19 cellular contexts compared by ENCODE assay signal in the genomic region with DNA sequence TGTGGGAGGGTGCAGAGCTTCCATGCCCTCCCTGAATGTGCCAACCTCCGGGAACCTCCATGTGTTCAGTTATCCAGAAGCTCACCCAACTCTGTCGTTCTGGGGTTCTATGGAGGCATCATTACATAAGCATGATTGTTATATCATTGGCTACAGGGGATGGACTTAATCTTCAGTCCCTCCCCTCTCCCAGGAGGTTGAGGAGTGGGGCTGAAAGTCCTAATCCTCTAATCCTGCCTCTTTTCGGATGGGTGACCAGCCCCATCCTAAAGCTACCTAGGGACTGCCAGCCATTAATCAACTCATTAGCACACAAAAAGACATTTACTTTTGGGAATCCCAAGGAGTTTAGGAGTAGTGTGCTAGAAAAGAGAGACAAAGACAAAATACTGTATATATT. TPM values are rescaled to one million over a fixed set of nuclear protein-coding genes. Genes with fewer than 3 reads are reported as not detected.
DNase-seq lines count a peak whose midpoint lies in the region; ATAC-seq and TF ChIP-seq lines count a peak whose summit lies in the region.
"Had no signal": no experiment of that assay in that cellular context is flagged by ENCODE, and none has a peak within 500 bp of the region (broad histone marks: within the 10 kb centered on the region; RNA-seq: fewer than 3 reads in every experiment).

No MANE protein-coding gene starts in this region.

- peaks cover 11% of the 10 kb centered on the region for H3K4me1 ChIP-seq in PC-3 (ENCODE audit: insufficient read depth, low read length)
- peaks cover 8% of the 10 kb centered on the region for H3K4me1 ChIP-seq in mesendoderm (ENCODE audit: control insufficient read depth, low read depth, low read length)
- no peaks in the 10 kb centered on the region for H3K4me1 ChIP-seq in naive thymus-derived CD4-positive, alpha-beta T cell (ENCODE audit: control insufficient read depth in 2 of 2, insufficient read depth in 2 of 2, low read length in 2 of 2)
- H3K4me1 ChIP-seq: A549, Caco-2 had no signal

- H3K4me2 ChIP-seq in PC-3 (ENCODE audit: low read length) (no peak overlapping the region), mesendoderm (ENCODE audit: low read length) (no peak overlapping the region)
- H3K4me2 ChIP-seq: A549 had no signal

- H2AK5ac ChIP-seq in mesendoderm (ENCODE audit: low read length): no peak overlapping the region

- DNase-seq in D341Med (ENCODE audit: low spot score) (peak; percentile 54), NCI-H524 treated with DMSO at 0.1 percent for 48 hours (lab: John Stamatoyannopoulos, UW) (peak; percentile 41), PC-3 (no peak), mesendoderm (peak; percentile 53), type B pancreatic cell (ENCODE audit: extremely low spot score, unreplicated experiment) (no peak)
- no peak for DNase-seq in activated naive CD4-positive, alpha-beta T cell treated with Interleukin-2 at 50 U/mL for 16 hours
- no peak for DNase-seq in naive thymus-derived CD4-positive, alpha-beta T cell
- DNase-seq: 8988T; ACHN; C1 segment of cervical spinal cord; Caco-2; CD8-positive, alpha-beta T cell; DMS 273 treated with DMSO at 0.1 percent for 48 hours; DMS79 treated with DMSO at 0.1 percent for 48 hours; GF-D8; GM23248; H7; HCEC 1CT had no signal

- H3K27ac ChIP-seq in PC-3 (ENCODE audit: low read length) (no peak overlapping the region), mesendoderm (ENCODE audit: low read depth, low read length) (no peak overlapping the region)
- no peak overlapping the region for H3K27ac ChIP-seq in naive thymus-derived CD4-positive, alpha-beta T cell (ENCODE audit: low read depth, low read length)
- H3K27ac ChIP-seq: A549, GM23248 had no signal

- H3K27ac Mint-ChIP-seq in type B pancreatic cell: no peak overlapping the region
- H3K27ac Mint-ChIP-seq in naive thymus-derived CD4-positive, alpha-beta T cell: peak overlapping the region in 1 of 9 donors; percentile 25
- H3K27ac Mint-ChIP-seq: CD8-positive, alpha-beta T cell had no signal

- H3K9me3 Mint-ChIP-seq in type B pancreatic cell: no peaks in the 10 kb centered on the region
- peaks cover 0 to 16% (median 2%) of the 10 kb centered on the region in 11 donors for H3K9me3 Mint-ChIP-seq in naive thymus-derived CD4-positive, alpha-beta T cell

- no peaks in the 10 kb centered on the region for H3K9me2 ChIP-seq in PC-3 (replicated peaks; ENCODE audit: low read length)

- H3K56ac ChIP-seq in mesendoderm (ENCODE audit: low read length): peak overlapping the region; percentile 15

- peaks cover 10% of the 10 kb centered on the region for H3K27me3 Mint-ChIP-seq in type B pancreatic cell
- H3K27me3 Mint-ChIP-seq in naive thymus-derived CD4-positive, alpha-beta T cell: peaks cover 0 to 2% (median 0%) of the 10 kb centered on the region in 5 donors

- H3K4me3 ChIP-seq in PC-3 (ENCODE audit: low read length) (no peak overlapping the region), mesendoderm (ENCODE audit: low read length) (no peak overlapping the region)
- no peak overlapping the region for H3K4me3 ChIP-seq in naive thymus-derived CD4-positive, alpha-beta T cell (ENCODE audit: low read length)
- H3K4me3 ChIP-seq: A549, GM23248 had no signal

- H2BK120ac ChIP-seq in mesendoderm (ENCODE audit: low read depth, low read length): no peak overlapping the region

- no peaks in the 10 kb centered on the region for H3K4me1 Mint-ChIP-seq in type B pancreatic cell (ENCODE audit: unreplicated experiment)
- H3K4me1 Mint-ChIP-seq in naive thymus-derived CD4-positive, alpha-beta T cell: no peaks in the 10 kb centered on the region

- H3F3A ChIP-seq in PC-3 (ENCODE audit: low read length, unreplicated experiment): no peaks in the 10 kb centered on the region

- no peak for TF ChIP-seq CTCF in PC-3 (conservative IDR thresholded peaks at IDR 0.05; ENCODE audit: low read depth, low read length)
- no peak for TF ChIP-seq CTCF in type B pancreatic cell (conservative IDR thresholded peaks at IDR 0.05)

- H4K8ac ChIP-seq in mesendoderm (ENCODE audit: low read depth, low read length): no peak overlapping the region

- H3K36me3 Mint-ChIP-seq in type B pancreatic cell: no peaks in the 10 kb centered on the region
- peaks cover 0 to 7% (median 0%) of the 10 kb centered on the region in 5 donors for H3K36me3 Mint-ChIP-seq in naive thymus-derived CD4-positive, alpha-beta T cell

- peak overlapping the region; percentile 63 for H2BK5ac ChIP-seq in mesendoderm (ENCODE audit: low read length)

- no peak overlapping the region for H3K18ac ChIP-seq in mesendoderm (ENCODE audit: low read length)

- no TSS peak for BruUV-seq in PC-3 (replicated peaks; lab: Mats Ljungman, UMichigan)

- no peak overlapping the region for H4K5ac ChIP-seq in mesendoderm (ENCODE audit: low read length)

- no peak overlapping the region for H2AFZ ChIP-seq in PC-3 (ENCODE audit: low read length)
- H2AFZ ChIP-seq: GM23248 had no signal

- intact Hi-C loops in PC-3 (cut with micrococcal nuclease): no loop called here
- intact Hi-C loops in naive thymus-derived CD4-positive, alpha-beta T cell (cut with micrococcal nuclease): no loop called here

- H3K27me3 ChIP-seq in PC-3 (ENCODE audit: low read length) (no peaks in the 10 kb centered on the region), mesendoderm (ENCODE audit: insufficient read depth, low read length, poor library complexity) (no peaks in the 10 kb centered on the region)
- no peaks in the 10 kb centered on the region for H3K27me3 ChIP-seq in naive thymus-derived CD4-positive, alpha-beta T cell (ENCODE audit: control insufficient read depth in 2 of 2, insufficient read depth in 2 of 2, low read length in 2 of 2)

- peak; percentile 11; the same call in 1 of the 2 replicates for ATAC-seq in PC-3
- ATAC-seq in naive thymus-derived CD4-positive, alpha-beta T cell: no peak
- ATAC-seq: A549; CD8-positive, alpha-beta T cell had no signal

- WGBS in mesendoderm (ENCODE audit: extremely low coverage, insufficient coverage, low lambda C conversion rate): no CpG with 5 or more reads among the region's 3 CpGs

- H4K20me1 ChIP-seq in PC-3 (ENCODE audit: low read length): no peaks in the 10 kb centered on the region

- CTCF ChIA-PET in PC-3 (lab: Charles Lee): no interaction called here
- CTCF ChIA-PET in naive thymus-derived CD4-positive, alpha-beta T cell (lab: Charles Lee): interaction anchor here (1.2 kb wide), 1 partner anchor 10 kb away, joined by 4 read pairs; no protein-coding TSS in a partner anchor

- H3K9ac ChIP-seq in PC-3 (ENCODE audit: low read length): no peak overlapping the region
- H3K9ac ChIP-seq in mesendoderm (ENCODE audit: low read length): no peak overlapping the region
- H3K9ac ChIP-seq: GM23248 had no signal

- H3K79me2 ChIP-seq in PC-3 (ENCODE audit: low read length) (no peaks in the 10 kb centered on the region), mesendoderm (ENCODE audit: control insufficient read depth, insufficient read depth, low read length) (no peaks in the 10 kb centered on the region)

- H3K9me3 ChIP-seq in PC-3 (ENCODE audit: low read length): no peaks in the 10 kb centered on the region
- no peaks in the 10 kb centered on the region for H3K9me3 ChIP-seq in naive thymus-derived CD4-positive, alpha-beta T cell (ENCODE audit: control insufficient read depth in 2 of 3, low read length in 3 of 3)
- H3K9me3 ChIP-seq: A549, Caco-2 had no signal

- no peak overlapping the region for H3K4me3 Mint-ChIP-seq in type B pancreatic cell
- no peak overlapping the region for H3K4me3 Mint-ChIP-seq in naive thymus-derived CD4-positive, alpha-beta T cell
- H3K4me3 Mint-ChIP-seq: CD8-positive, alpha-beta T cell had no signal

- no peak overlapping the region for H3K4ac ChIP-seq in mesendoderm (ENCODE audit: low read depth, low read length)

- no peak overlapping the region for H3K23ac ChIP-seq in mesendoderm (ENCODE audit: low read length)

- H3K79me1 ChIP-seq in mesendoderm (ENCODE audit: low read length): no peaks in the 10 kb centered on the region

- POLR2A ChIA-PET in PC-3 (lab: Charles Lee; ENCODE audit: unreplicated experiment): no interaction called here
- POLR2A ChIA-PET in naive thymus-derived CD4-positive, alpha-beta T cell (lab: Charles Lee): interaction anchor here (0.6 kb wide), 1 partner anchor 102 kb away, joined by 3 read pairs; a partner anchor contains a TSS

- no peak overlapping the region for H2BK15ac ChIP-seq in mesendoderm (replicated peaks; ENCODE audit: low read depth)

- H3K36me3 ChIP-seq in PC-3 (ENCODE audit: low read depth, low read length) (no peaks in the 10 kb centered on the region), mesendoderm (ENCODE audit: control insufficient read depth, insufficient read depth, low read length) (no peaks in the 10 kb centered on the region)
- no peaks in the 10 kb centered on the region for H3K36me3 ChIP-seq in naive thymus-derived CD4-positive, alpha-beta T cell (ENCODE audit: control insufficient read depth in 2 of 3, insufficient read depth in 3 of 3, low read length in 3 of 3)

RNA-seq across cellular contexts. Expression of a gene that starts 32.0 kb away (rescaled TPM):
- total RNA-seq in PC-3 (2014; rRNA removed) (85.3 and 103 TPM in 2 replicates), type B pancreatic cell (ENCODE audit: low replicate concordance) (10.5 and 22.6 TPM in 2 replicates)
- polyA plus RNA-seq in mesendoderm (2013, experiment 1 of 2): 12.9 TPM
- 13.6 TPM for polyA plus RNA-seq in mesendoderm (2013, experiment 2 of 2)
- 10 to 100 TPM in 1 of 5 experiments, 1 to 10 TPM in 3, under 1 TPM in 1; 0.70 to 10.3 (median 3.7) TPM for total RNA-seq in naive thymus-derived CD4-positive, alpha-beta T cell
- 1 to 10 TPM in 1 of 2 donors, under 1 TPM in 1; 0.17 to 1.1 TPM for polyA plus RNA-seq in naive thymus-derived CD4-positive, alpha-beta T cell

Comparison
In these comparisons a context has a peak if more than half of its experiments do, and no peak if none do; other contexts are left out.
1. DNase-seq: peak in D341Med (single experiment), NCI-H524 treated with DMSO at 0.1 percent for 48 hours (single experiment) and mesendoderm (single experiment); none in PC-3 (single experiment), type B pancreatic cell (single experiment), activated naive CD4-positive, alpha-beta T cell treated with Interleukin-2 at 50 U/mL for 16 hours (single experiment) and naive thymus-derived CD4-positive, alpha-beta T cell (0 of 9).